Comparison of ENCODE assay signal across 30 cellular contexts in the genomic region with DNA sequence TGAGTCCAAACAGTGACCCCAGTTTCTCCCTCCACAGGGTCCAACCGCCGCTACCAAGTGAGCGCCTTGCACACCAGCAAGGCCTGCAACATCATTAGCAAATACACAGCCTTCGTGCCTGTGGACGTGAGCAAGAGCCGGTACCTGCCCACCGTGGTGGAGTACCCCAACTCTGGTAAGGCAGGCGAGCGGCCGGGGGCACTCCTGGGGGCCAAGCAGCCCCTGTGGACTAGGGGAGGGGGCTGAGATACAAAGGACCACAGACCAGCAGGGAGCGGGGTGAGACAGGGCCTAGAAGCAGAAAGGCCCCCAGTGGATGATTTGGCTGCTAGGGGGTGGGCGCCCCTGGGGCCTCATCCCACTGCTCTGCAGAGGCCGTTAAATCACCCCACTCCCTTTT. TPM values are rescaled to one million over a fixed set of nuclear protein-coding genes. Genes with fewer than 3 reads are reported as not detected.
"Had no signal": no experiment of that assay in that cellular context is flagged by ENCODE, and none has a peak within 500 bp of the region (broad histone marks: within the 10 kb centered on the region; RNA-seq: fewer than 3 reads in every experiment).

No MANE protein-coding gene starts in this region.

- H3K9me3 ChIP-seq: colonic mucosa, gastrocnemius medialis, lower lobe of right lung, mucosa of descending colon had no signal

- H3K36me3 ChIP-seq: colonic mucosa, esophagus squamous epithelium, gastrocnemius medialis, heart right ventricle, left ventricle myocardium inferior, lower lobe of right lung had no signal

- H3K27ac ChIP-seq: colonic mucosa, epithelial cell of prostate, esophagus squamous epithelium, gastrocnemius medialis, heart right ventricle, left ventricle myocardium inferior, lower lobe of right lung had no signal

- H3K27me3 ChIP-seq: colonic mucosa had no signal

- H3K4me3 ChIP-seq: colonic mucosa, esophagus squamous epithelium, gastrocnemius medialis, heart right ventricle, left ventricle myocardium inferior, lower lobe of right lung, mucosa of descending colon had no signal

- H3K4me1 ChIP-seq: colonic mucosa, gastrocnemius medialis, left ventricle myocardium inferior, lower lobe of right lung had no signal

- ATAC-seq: effector memory CD8-positive, alpha-beta T cell; esophagus mucosa; gastrocnemius medialis; heart right ventricle; left colon; left lobe of liver; lower lobe of right lung; mucosa of descending colon had no signal

- DNase-seq: colonic mucosa; cortex of kidney; effector CD8-positive, alpha-beta T cell; effector memory CD8-positive, alpha-beta T cell; erythroblast; esophagus squamous epithelium; foreskin fibroblast; foreskin melanocyte; gastrocnemius medialis; glutamatergic neuron; head of caudate nucleus; heart right ventricle; hippocampal formation; kidney glomerular epithelial cell; left ventricle myocardium inferior; lower lobe of right lung; mesenchymal stem cell; mucosa of descending colon had no signal

RNA-seq across cellular contexts. Expression of a gene that starts 54.7 kb away (rescaled TPM):
- total RNA-seq: chondrocyte, dermis microvascular lymphatic vessel endothelial cell, esophagus mucosa, esophagus squamous epithelium, glomerular endothelial cell, left lobe of liver, liver, lung microvascular endothelial cell, mesenteric fat pad, myocyte had no signal
- polyA plus RNA-seq: keratinocyte, liver had no signal
